20 cellular contexts compared by ENCODE assay signal in genomic region chr16:78199325-78200022, GRCh38.
A peak's percentile ranks its signal among the peaks of the same experiment; 100 is the strongest.
DNase-seq lines count a peak whose midpoint lies in the region; ATAC-seq and TF ChIP-seq lines count a peak whose summit lies in the region.
"Had no signal": no experiment of that assay in that cellular context is flagged by ENCODE, and none has a peak within 500 bp of the region (broad histone marks: within the 10 kb centered on the region; RNA-seq: fewer than 3 reads in every experiment).

No MANE protein-coding gene starts in this region.

- TF ChIP-seq CTCF in Caco-2 (IDR thresholded peaks at IDR 0.05; ENCODE audit: insufficient read depth in 1 of 2, low read depth in 1 of 2, low read length in 1 of 2, severe bottlenecking in 1 of 2, unreplicated experiment in 1 of 2), result no peak
- no peak for TF ChIP-seq CTCF in foreskin keratinocyte (conservative IDR thresholded peaks at IDR 0.05)
- no peak for TF ChIP-seq CTCF in CD14-positive monocyte (IDR thresholded peaks at IDR 0.05)

- H3K9me3 ChIP-seq in Caco-2 (no peaks in the 10 kb centered on the region), mesodermal cell (ENCODE audit: control insufficient read depth, low read length) (no peaks in the 10 kb centered on the region)

- ATAC-seq in foreskin keratinocyte (peak; percentile 47), GM19397 (IDR thresholded peaks at IDR 0.05; ENCODE audit: unreplicated experiment) (no peak)
- ATAC-seq: HCT116 had no signal

- H3K27me3 ChIP-seq in Caco-2 (replicated peaks; ENCODE audit: control insufficient read depth, insufficient read depth, low read length), result no peaks in the 10 kb centered on the region
- H3K27me3 ChIP-seq in foreskin keratinocyte, result no peaks in the 10 kb centered on the region
- H3K27me3 ChIP-seq: BLaER1 treated with 17β-estradiol and CSF1 and Interleukin-3, amounts not matched to agents 10 nM and 100 nM had no signal

- no peaks in the 10 kb centered on the region for H3K27me3 Mint-ChIP-seq in Caco-2 (ENCODE audit: insufficient read depth, unreplicated experiment)
- H3K27me3 Mint-ChIP-seq in CD14-positive monocyte (ENCODE audit: low read depth in 3 of 3), result peaks cover 0 to 2% (median 0%) of the 10 kb centered on the region in 3 donors

- intact Hi-C loops in Caco-2 (cut with micrococcal nuclease; ENCODE audit: unreplicated experiment) (loop anchor here (1.0 to 2.0 kb wide), 5 partner anchors 13 to 65 kb away; no protein-coding TSS in a partner anchor), CD14-positive monocyte (cut with micrococcal nuclease) (no loop called here)

- CTCF ChIA-PET in Caco-2 (lab: Charles Lee), result interaction anchor here (0.6 kb wide), 1 partner anchor 106 kb away, joined by 4 read pairs; no protein-coding TSS in a partner anchor

- WGBS in mesodermal cell (ENCODE audit: insufficient coverage in 2 of 2), 2 experiments, result 88 to 93% methylated on average over 5 to 6 of the region's 7 CpGs

- H3K4me3 Mint-ChIP-seq in Caco-2 (ENCODE audit: unreplicated experiment) (peak overlapping the region; percentile 55), CD14-positive monocyte (no peak overlapping the region)

- POLR2A ChIA-PET in Caco-2 (lab: Charles Lee), result interaction anchor here (1.8 kb wide), 1 partner anchor 12 kb away, joined by 7 read pairs; no protein-coding TSS in a partner anchor

- no peak overlapping the region for H3K4me3 ChIP-seq in Caco-2 (ENCODE audit: low read depth, low read length)
- H3K4me3 ChIP-seq in mesodermal cell (ENCODE audit: extremely low read depth, insufficient read depth, low read length, poor library complexity, severe bottlenecking), result no peak overlapping the region
- H3K4me3 ChIP-seq: BLaER1 treated with 17β-estradiol and CSF1 and Interleukin-3, amounts not matched to agents 10 nM and 100 nM; GM23248 had no signal

- TSS peak; percentile 47 for BruUV-seq in Caco-2 (replicated peaks; lab: Mats Ljungman, UMichigan)

- no peaks in the 10 kb centered on the region for H3K9me3 Mint-ChIP-seq in Caco-2 (ENCODE audit: unreplicated experiment)
- H3K9me3 Mint-ChIP-seq in CD14-positive monocyte, result peaks cover 0 to 3% (median 0%) of the 10 kb centered on the region in 7 donors

- no peak overlapping the region for H3K27ac ChIP-seq in foreskin keratinocyte
- H3K27ac ChIP-seq in mesodermal cell (ENCODE audit: low read depth, low read length, severe bottlenecking), result peak overlapping the region; percentile 87
- H3K27ac ChIP-seq: BLaER1 treated with 17β-estradiol and CSF1 and Interleukin-3, amounts not matched to agents 10 nM and 100 nM; GM23248; HL-60 had no signal

- H3K36me3 Mint-ChIP-seq in Caco-2 (ENCODE audit: insufficient read depth, unreplicated experiment) (peaks cover 14% of the 10 kb centered on the region), CD14-positive monocyte (no peaks in the 10 kb centered on the region)

- DNase-seq in Caco-2 (peak; percentile 40 to 52), HuH-7.5 (ENCODE audit: low spot score) (peak; percentile 33), foreskin keratinocyte (peak in 1 of 2 donors; percentile 17), NCI-H524 treated with DMSO at 0.1 percent for 48 hours (lab: John Stamatoyannopoulos, UW) (no peak), NCI-H2227 treated with DMSO at 0.1 percent for 48 hours (lab: John Stamatoyannopoulos, UW) (no peak), CD14-positive monocyte (ENCODE audit: low spot score) (no peak)
- DNase-seq: DMS79, GM23248, KG1, NCI-H1048, NCI-H1694, NCI-H2107, NCI-H345, NCI-H526 treated with DMSO at 0.1 percent for 48 hours, SIG-M5 had no signal

- H3K4me1 Mint-ChIP-seq in Caco-2 (ENCODE audit: low read depth, unreplicated experiment) (peaks cover 43% of the 10 kb centered on the region), CD14-positive monocyte (peaks cover 3% of the 10 kb centered on the region)

- H3K4me1 ChIP-seq in Caco-2 (peaks cover 46% of the 10 kb centered on the region), foreskin keratinocyte (no peaks in the 10 kb centered on the region), mesodermal cell (ENCODE audit: control insufficient read depth, insufficient read depth, low read length, poor library complexity, severe bottlenecking) (peaks cover 14% of the 10 kb centered on the region)

- no peaks in the 10 kb centered on the region for H3K36me3 ChIP-seq in Caco-2 (ENCODE audit: control insufficient read depth, insufficient read depth, low read length)
- H3K36me3 ChIP-seq in mesodermal cell (ENCODE audit: control insufficient read depth, insufficient read depth, low read length), result no peaks in the 10 kb centered on the region
- H3K36me3 ChIP-seq: BLaER1 treated with 17β-estradiol and CSF1 and Interleukin-3, amounts not matched to agents 10 nM and 100 nM had no signal

- H3K27ac Mint-ChIP-seq in Caco-2 (ENCODE audit: unreplicated experiment) (peak overlapping the region; percentile 97), CD14-positive monocyte (no peak overlapping the region)

Comparison
In these comparisons a context has a peak if more than half of its experiments do, and no peak if none do; other contexts are left out.
1. DNase-seq: peak in Caco-2 (2 of 2) and HuH-7.5 (single experiment); none in NCI-H524 treated with DMSO at 0.1 percent for 48 hours (single experiment), NCI-H2227 treated with DMSO at 0.1 percent for 48 hours (single experiment) and CD14-positive monocyte (single experiment).